31 cellular contexts compared by ENCODE assay signal in genomic region chr20:58466729-58467571, GRCh38. TPM values are rescaled to one million over a fixed set of nuclear protein-coding genes. Genes with fewer than 3 reads are reported as not detected.
"Had no signal": no experiment of that assay in that cellular context is flagged by ENCODE, and none has a peak within 500 bp of the region (broad histone marks: within the 10 kb centered on the region; RNA-seq: fewer than 3 reads in every experiment).

No MANE protein-coding gene starts in this region.

- H3K27me3 Mint-ChIP-seq: memory B cell had no signal

- H3K9me3 ChIP-seq: adrenal gland, ascending aorta, esophagus muscularis mucosa, gastroesophageal sphincter, ovary, prostate gland, spleen, tibial artery had no signal

- H3K9me3 Mint-ChIP-seq: activated B cell treated with CpG ODN at 0.5 μM for 24 hours; activated T-cell treated with anti-CD3 and anti-CD28 coated beads, Interleukin-2, amount 50 U/mL, for 4 hours; activated T-helper 2 cell treated with anti-CD3 and anti-CD28 coated beads, Interferon-gamma antibody, Interleukin-2, Interleukin-4, amounts not matched to agents 10 μg/mL and 5 μg/mL and 100 μg/mL, durations not matched to agents 14 hours and 24 hours and 36 hours; memory B cell; neural crest cell had no signal

- ATAC-seq: activated T-cell treated with anti-CD3 and anti-CD28 coated beads, Interleukin-2, amount 50 U/mL, for 4 hours; gastroesophageal sphincter; left cardiac atrium had no signal

- H3K27ac Mint-ChIP-seq: activated B cell treated with CpG ODN at 0.5 μM for 24 hours; activated naive CD8-positive, alpha-beta T cell; activated T-helper 2 cell treated with anti-CD3 and anti-CD28 coated beads, Interferon-gamma antibody, Interleukin-2, Interleukin-4, amounts not matched to agents 10 μg/mL and 5 μg/mL and 100 μg/mL, durations not matched to agents 14 hours and 24 hours and 36 hours; memory B cell had no signal

- H3K27me3 ChIP-seq: adrenal gland, ascending aorta, esophagus muscularis mucosa, gastroesophageal sphincter, ovary, tibial artery had no signal

- H3K36me3 ChIP-seq: adrenal gland, esophagus muscularis mucosa, gastroesophageal sphincter, ovary, prostate gland, spleen, tibial artery had no signal

- H3K4me1 ChIP-seq: adrenal gland, ascending aorta, prostate gland, spleen, tibial artery had no signal

- H3K4me1 Mint-ChIP-seq: activated B cell treated with CpG ODN at 0.5 μM for 24 hours, memory B cell, neural crest cell had no signal

- DNase-seq: activated B cell treated with CpG ODN at 0.5 μM for 24 hours; activated CD4-positive, alpha-beta T cell treated with anti-CD3 and anti-CD28 coated beads for 4 hours; activated CD4-positive, alpha-beta T cell treated with anti-CD3 and anti-CD28 coated beads, Interleukin-2, amount 50 U/mL, for 48 hours; activated CD8-positive, alpha-beta memory T cell treated with anti-CD3 and anti-CD28 coated beads, Interleukin-2, amount 50 U/mL, for 48 hours; activated naive CD4-positive, alpha-beta T cell; activated T-cell treated with anti-CD3 and anti-CD28 coated beads, Interleukin-2, amount 50 U/mL, for 4 hours; central memory CD4-positive, alpha-beta T cell; dermis blood vessel endothelial cell; effector memory CD4-positive, alpha-beta T cell; head of caudate nucleus; hypothalamus; left cardiac atrium; spleen; stimulated activated CD4-positive, alpha-beta T cell treated with anti-CD3 and anti-CD28 coated beads, Interleukin-4, amount 100 ng/mL, for 1 hour; stimulated activated naive CD4-positive, alpha-beta T cell treated with Interleukin-2 at 50 U/mL for 16 hours; T-helper 9 cell; tibial artery had no signal

- H3K4me3 ChIP-seq: adrenal gland, ascending aorta, esophagus muscularis mucosa, gastroesophageal sphincter, ovary, prostate gland, spleen, tibial artery had no signal

- H3K4me3 Mint-ChIP-seq: activated B cell treated with CpG ODN at 0.5 μM for 24 hours; activated naive CD8-positive, alpha-beta T cell; activated T-cell treated with anti-CD3 and anti-CD28 coated beads, Interleukin-2, amount 50 U/mL, for 4 hours; memory B cell; neural crest cell had no signal

- H3K27ac ChIP-seq: adrenal gland, ascending aorta, esophagus muscularis mucosa, gastroesophageal sphincter, ovary, prostate gland, spleen, tibial artery had no signal

- H3K36me3 Mint-ChIP-seq: activated naive CD8-positive, alpha-beta T cell; memory B cell had no signal

RNA-seq across cellular contexts. Expression of gene APCDD1L, which starts 48.2 kb away (rescaled TPM):
- total RNA-seq: activated B cell treated with CpG ODN at 0.5 μM for 24 hours; activated CD8-positive, alpha-beta memory T cell treated with anti-CD3 and anti-CD28 coated beads for 36 hours; activated T-cell treated with anti-CD3 and anti-CD28 coated beads, Interleukin-2, amount 50 U/mL, for 4 hours; activated T-helper 2 cell treated with anti-CD3 and anti-CD28 coated beads, Interferon-gamma antibody, Interleukin-2, Interleukin-4, amounts not matched to agents 10 μg/mL and 5 μg/mL and 100 μg/mL, durations not matched to agents 14 hours and 24 hours and 36 hours; liver; mononuclear cell; neural crest cell; T-helper 1 cell treated with Interleukin-12 subunit alpha and Interleukin-12 subunit beta and Interleukin-4 antibody, amounts not matched to agents 30 ng/mL and 1 ng/mL, for 36 hours had no signal
